Comparison of ENCODE assay signal across 25 cellular contexts in the genomic region with DNA sequence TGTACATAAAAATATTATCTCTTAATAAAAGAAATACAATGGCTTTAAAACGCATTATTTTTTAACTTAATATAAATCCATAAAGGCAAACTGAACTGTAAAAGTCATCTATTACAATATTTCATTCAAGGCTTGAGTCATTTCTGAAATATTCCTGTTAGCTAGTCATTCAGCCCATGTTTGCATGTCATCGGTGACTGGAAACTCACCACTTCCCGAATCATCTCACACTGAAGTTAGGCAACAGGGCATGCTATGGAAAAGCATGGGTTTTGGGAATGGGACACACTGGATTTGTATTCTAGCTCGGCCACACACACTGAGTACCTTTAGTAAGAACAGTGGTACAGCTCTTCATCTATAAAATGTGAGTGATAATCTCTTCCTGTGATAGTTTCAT.
DNase-seq lines count a peak whose midpoint lies in the region; ATAC-seq and TF ChIP-seq lines count a peak whose summit lies in the region.
"Had no signal": no experiment of that assay in that cellular context is flagged by ENCODE, and none has a peak within 500 bp of the region (broad histone marks: within the 10 kb centered on the region; RNA-seq: fewer than 3 reads in every experiment).

No MANE protein-coding gene starts in this region.

- no peaks in the 10 kb centered on the region for H3K27me3 Mint-ChIP-seq in activated CD4-positive, alpha-beta T cell treated with anti-CD3 and anti-CD28 coated beads for 36 hours
- H3K27me3 Mint-ChIP-seq: activated CD4-positive, alpha-beta memory T cell treated with anti-CD3 and anti-CD28 coated beads, Interleukin-2, amount 10 ng/mL, durations not matched to agents 7 days and 5 days had no signal

- H3K27me3 ChIP-seq in SJCRH30 (no peaks in the 10 kb centered on the region), upper lobe of left lung (no peaks in the 10 kb centered on the region)
- H3K27me3 ChIP-seq: ovary, right atrium auricular region, vagina had no signal

- POLR2A ChIA-PET in activated CD4-positive, alpha-beta T cell treated with anti-CD3 and anti-CD28 coated beads for 36 hours (lab: Charles Lee) = no interaction called here

- H3K4me1 Mint-ChIP-seq in activated CD4-positive, alpha-beta T cell treated with anti-CD3 and anti-CD28 coated beads for 36 hours = no peaks in the 10 kb centered on the region
- H3K4me1 Mint-ChIP-seq: activated CD4-positive, alpha-beta memory T cell treated with anti-CD3 and anti-CD28 coated beads, Interleukin-2, amount 10 ng/mL, durations not matched to agents 7 days and 5 days; CD14-positive monocyte; endodermal cell; mesothelial cell of epicardium had no signal

- no peak overlapping the region for H3K27ac ChIP-seq in SJCRH30
- H3K27ac ChIP-seq in upper lobe of left lung = no peak overlapping the region
- H3K27ac ChIP-seq: ovary, PC-9, right atrium auricular region, vagina, WERI-Rb-1 had no signal

- 87 to 88% methylated on average over 4 of the region's 4 CpGs for WGBS in upper lobe of left lung, 2 donors

- TF ChIP-seq CTCF in choroid plexus epithelial cell (conservative IDR thresholded peaks at IDR 0.05; ENCODE audit: low read depth, low read length) (no peak), upper lobe of left lung (IDR thresholded peaks at IDR 0.05) (no peak)

- H3K9me3 ChIP-seq in SJCRH30 (replicated peaks) = no peaks in the 10 kb centered on the region
- H3K9me3 ChIP-seq in upper lobe of left lung = no peaks in the 10 kb centered on the region
- H3K9me3 ChIP-seq: ovary, right atrium auricular region, vagina had no signal

- H3K36me3 Mint-ChIP-seq in activated CD4-positive, alpha-beta T cell treated with anti-CD3 and anti-CD28 coated beads for 36 hours (ENCODE audit: low read depth) = no peaks in the 10 kb centered on the region
- H3K36me3 Mint-ChIP-seq: CD14-positive monocyte, mesothelial cell of epicardium, natural killer cell had no signal

- no peaks in the 10 kb centered on the region for H3K36me3 ChIP-seq in SJCRH30
- no peaks in the 10 kb centered on the region for H3K36me3 ChIP-seq in upper lobe of left lung
- H3K36me3 ChIP-seq: ovary, right atrium auricular region, vagina, WERI-Rb-1 had no signal

- H3K4me1 ChIP-seq in SJCRH30 (no peaks in the 10 kb centered on the region), upper lobe of left lung (no peaks in the 10 kb centered on the region)
- H3K4me1 ChIP-seq: right atrium auricular region, vagina had no signal

- no peak overlapping the region for H3K27ac Mint-ChIP-seq in activated CD4-positive, alpha-beta T cell treated with anti-CD3 and anti-CD28 coated beads for 36 hours
- H3K27ac Mint-ChIP-seq: activated CD4-positive, alpha-beta memory T cell treated with anti-CD3 and anti-CD28 coated beads, Interleukin-2, amount 10 ng/mL, durations not matched to agents 7 days and 5 days; CD14-positive monocyte; endodermal cell; mesothelial cell of epicardium; natural killer cell had no signal

- no peak overlapping the region for H3K4me3 Mint-ChIP-seq in activated CD4-positive, alpha-beta T cell treated with anti-CD3 and anti-CD28 coated beads for 36 hours
- H3K4me3 Mint-ChIP-seq: activated CD4-positive, alpha-beta memory T cell treated with anti-CD3 and anti-CD28 coated beads, Interleukin-2, amount 10 ng/mL, durations not matched to agents 7 days and 5 days; CD14-positive monocyte; endodermal cell; mesothelial cell of epicardium; natural killer cell had no signal

- no peak for TF ChIP-seq EP300 in upper lobe of left lung (IDR thresholded peaks at IDR 0.05)

- intact Hi-C loops in activated CD4-positive, alpha-beta T cell treated with anti-CD3 and anti-CD28 coated beads for 36 hours (cut with DNase I, micrococcal nuclease) = no loop called here

- no peak for TF ChIP-seq POLR2A in upper lobe of left lung (IDR thresholded peaks at IDR 0.05)

- peaks cover 3% of the 10 kb centered on the region for H3K9me3 Mint-ChIP-seq in activated CD4-positive, alpha-beta T cell treated with anti-CD3 and anti-CD28 coated beads for 36 hours (ENCODE audit: low read depth)
- H3K9me3 Mint-ChIP-seq: endodermal cell, mesothelial cell of epicardium had no signal

- H3K4me3 ChIP-seq in choroid plexus epithelial cell (ENCODE audit: low read depth, low read length) (no peak overlapping the region), SJCRH30 (no peak overlapping the region), upper lobe of left lung (no peak overlapping the region)
- H3K4me3 ChIP-seq: ovary, PC-9, right atrium auricular region, vagina had no signal

- CTCF ChIA-PET in activated CD4-positive, alpha-beta T cell treated with anti-CD3 and anti-CD28 coated beads for 36 hours (lab: Charles Lee) = no interaction called here

- DNase-seq in ELR (ENCODE audit: low read depth) (peak; percentile 14), RPMI7951 (ENCODE audit: low read depth) (peak; percentile 9), choroid plexus epithelial cell (ENCODE audit: low read depth) (peak; percentile 52), iris pigment epithelial cell (ENCODE audit: low read depth) (peak; percentile 28), SJCRH30 (no peak), upper lobe of left lung (no peak)
- DNase-seq in activated CD4-positive, alpha-beta T cell treated with anti-CD3 and anti-CD28 coated beads for 36 hours = no peak
- DNase-seq: activated CD4-positive, alpha-beta memory T cell treated with anti-CD3 and anti-CD28 coated beads, Interleukin-2, amount 10 ng/mL, durations not matched to agents 7 days and 5 days; activated gamma-delta T cell treated with Interleukin-2 at 50 U/mL for 16 hours; amygdala; endodermal cell; GDM1; KBM-7; left colon; natural killer cell; NCI-H2029 treated with DMSO at 0.1 percent for 48 hours; ovary; PC-9; stimulated activated CD8-positive, alpha-beta memory T cell treated with anti-CD3 and anti-CD28 coated beads, Interleukin-4, amount 100 ng/mL, for 48 hours; WERI-Rb-1 had no signal

- no peak for ATAC-seq in activated CD4-positive, alpha-beta T cell treated with anti-CD3 and anti-CD28 coated beads for 36 hours
- ATAC-seq in upper lobe of left lung (ENCODE audit: low FRiP score in 2 of 2) (no peak), GM21360 (IDR thresholded peaks at IDR 0.05; ENCODE audit: unreplicated experiment) (no peak)
- ATAC-seq: left colon, natural killer cell had no signal

Comparison
In these comparisons a context has a peak if more than half of its experiments do, and no peak if none do; other contexts are left out.
1. DNase-seq: peak in ELR (single experiment), RPMI7951 (single experiment), choroid plexus epithelial cell (single experiment) and iris pigment epithelial cell (single experiment); none in activated CD4-positive, alpha-beta T cell treated with anti-CD3 and anti-CD28 coated beads for 36 hours (single experiment), SJCRH30 (0 of 2) and upper lobe of left lung (0 of 2).